ENCODE assay signal across 15 cellular contexts in genomic region chr1:6915999-6916565, GRCh38.
DNase-seq lines count a peak whose midpoint lies in the region; ATAC-seq and TF ChIP-seq lines count a peak whose summit lies in the region.
"Had no signal": no experiment of that assay in that cellular context is flagged by ENCODE, and none has a peak within 500 bp of the region (broad histone marks: within the 10 kb centered on the region; RNA-seq: fewer than 3 reads in every experiment).

No MANE protein-coding gene starts in this region.

- H2AFZ ChIP-seq in Karpas-422 (ENCODE audit: low read length): no peak overlapping the region
- H2AFZ ChIP-seq: GM23338 had no signal

- H3K4me3 ChIP-seq in left ventricle myocardium inferior: no peak overlapping the region
- H3K4me3 ChIP-seq in Karpas-422 (ENCODE audit: low read length): no peak overlapping the region
- H3K4me3 ChIP-seq: GM23338 had no signal

- no peaks in the 10 kb centered on the region for H4K20me1 ChIP-seq in Karpas-422 (ENCODE audit: insufficient read depth, low read depth, low read length)

- peak overlapping the region in 1 of 3 experiments; percentile 25 for H3K4me3 Mint-ChIP-seq in nephron
- H3K4me3 Mint-ChIP-seq: CD4-positive, alpha-beta T cell; GM23338; H9 had no signal

- H3K36me3 Mint-ChIP-seq in nephron (ENCODE audit: low read depth): peaks cover 8% of the 10 kb centered on the region

- H3K4me1 ChIP-seq in left ventricle myocardium inferior (peaks cover 4% of the 10 kb centered on the region), Karpas-422 (ENCODE audit: low read length) (peaks cover 41% of the 10 kb centered on the region)

- peaks cover 77% of the 10 kb centered on the region for H3K4me1 Mint-ChIP-seq in nephron

- intact Hi-C loops in left cardiac atrium (cut with DNase I): no loop called here
- intact Hi-C loops in left ventricle myocardium inferior (cut with micrococcal nuclease): no loop called here

- H3K9me3 Mint-ChIP-seq in nephron: peaks cover 19% of the 10 kb centered on the region

- H3K27ac ChIP-seq in left ventricle myocardium inferior (replicated peaks) (no peak overlapping the region), cingulate gyrus (ENCODE audit: low read depth, low read length) (peak overlapping the region; percentile 69), RWPE1 (no peak overlapping the region), Karpas-422 (ENCODE audit: low read length) (no peak overlapping the region)

- no peak overlapping the region for H3K4me2 ChIP-seq in Karpas-422 (ENCODE audit: low read depth, low read length, poor library complexity, severe bottlenecking)
- H3K4me2 ChIP-seq: GM23338 had no signal

- CTCF ChIA-PET in RWPE1 (lab: Yijun Ruan, JAX): interaction anchor here (1.1 kb wide), 1 partner anchor 27 kb away, joined by 4 read pairs; no protein-coding TSS in a partner anchor

- H3K27me3 ChIP-seq in left ventricle myocardium inferior (ENCODE audit: low read depth): peaks cover 28% of the 10 kb centered on the region
- no peaks in the 10 kb centered on the region for H3K27me3 ChIP-seq in Karpas-422 (ENCODE audit: low read length)

- DNase-seq in left cardiac atrium (peak; percentile 41), left ventricle myocardium inferior (no peak), RWPE1 (ENCODE audit: low spot score) (no peak), LoVo (ENCODE audit: low spot score) (no peak), Karpas-422 (no peak)
- DNase-seq: 8988T; AML-193; CD4-positive, alpha-beta T cell; DMS79 treated with DMSO at 0.1 percent for 48 hours; EL; H9 had no signal

- ATAC-seq in left cardiac atrium: no peak
- no peak for ATAC-seq in HG02678 (IDR thresholded peaks at IDR 0.05; ENCODE audit: unreplicated experiment)
- ATAC-seq: GM23338 had no signal

- H3K9ac ChIP-seq in Karpas-422 (ENCODE audit: low read length): no peak overlapping the region

- H3K36me3 ChIP-seq in left ventricle myocardium inferior (no peaks in the 10 kb centered on the region), Karpas-422 (ENCODE audit: insufficient read depth, low read length) (no peaks in the 10 kb centered on the region)

- H3K79me2 ChIP-seq in Karpas-422 (ENCODE audit: low read length): no peaks in the 10 kb centered on the region

- H3K9me3 ChIP-seq in left ventricle myocardium inferior (replicated peaks) (no peaks in the 10 kb centered on the region), Karpas-422 (ENCODE audit: low read length) (no peaks in the 10 kb centered on the region)

- H3K27ac Mint-ChIP-seq in nephron: peak overlapping the region; percentile 38 to 94 (median 81)
- H3K27ac Mint-ChIP-seq: CD4-positive, alpha-beta T cell; GM23338; H9 had no signal

- H3K9me2 ChIP-seq in Karpas-422 (replicated peaks; ENCODE audit: insufficient read depth, low read length): no peaks in the 10 kb centered on the region

- POLR2A ChIA-PET in RWPE1 (lab: Yijun Ruan, JAX; ENCODE audit: low non-redundant PET): no interaction called here

- no peaks in the 10 kb centered on the region for H3K27me3 Mint-ChIP-seq in nephron (ENCODE audit: low read depth)

- TF ChIP-seq CTCF in left ventricle myocardium inferior (IDR thresholded peaks at IDR 0.05; ENCODE audit: borderline replicate concordance): no peak
- no peak for TF ChIP-seq CTCF in nephron (IDR thresholded peaks at IDR 0.05; ENCODE audit: unreplicated experiment in 3 of 3)
- no peak for TF ChIP-seq CTCF in RWPE1 (conservative IDR thresholded peaks at IDR 0.05; ENCODE audit: low read depth)
